Comparison of ENCODE assay signal across 1 cellular context in genomic region chr10:92702301-92702916, GRCh38.
TF ChIP-seq lines count a peak whose summit lies in the region.

No MANE protein-coding gene starts in this region.

TF ChIP-seq in GM12878, 131 proteins besides CTCF, POLR2A, EP300 and RAD21:
- TF ChIP-seq MTA2 (IDR thresholded peaks at IDR 0.05; ENCODE audit: low read depth) (no peak), IKZF1 (conservative IDR thresholded peaks at IDR 0.05) (no peak), TARDBP (IDR thresholded peaks at IDR 0.05; ENCODE audit: borderline replicate concordance) (no peak), CEBPB (IDR thresholded peaks at IDR 0.05; ENCODE audit: borderline replicate concordance in 1 of 2, low read depth in 2 of 2, low read length in 2 of 2) (no peak), SP1 (IDR thresholded peaks at IDR 0.05; ENCODE audit: low read depth, low read length) (no peak), POLR2AphosphoS2 (IDR thresholded peaks at IDR 0.05; ENCODE audit: low read depth, low read length) (no peak), ZBTB33 (IDR thresholded peaks at IDR 0.05) (no peak)
